In the genomic region with DNA sequence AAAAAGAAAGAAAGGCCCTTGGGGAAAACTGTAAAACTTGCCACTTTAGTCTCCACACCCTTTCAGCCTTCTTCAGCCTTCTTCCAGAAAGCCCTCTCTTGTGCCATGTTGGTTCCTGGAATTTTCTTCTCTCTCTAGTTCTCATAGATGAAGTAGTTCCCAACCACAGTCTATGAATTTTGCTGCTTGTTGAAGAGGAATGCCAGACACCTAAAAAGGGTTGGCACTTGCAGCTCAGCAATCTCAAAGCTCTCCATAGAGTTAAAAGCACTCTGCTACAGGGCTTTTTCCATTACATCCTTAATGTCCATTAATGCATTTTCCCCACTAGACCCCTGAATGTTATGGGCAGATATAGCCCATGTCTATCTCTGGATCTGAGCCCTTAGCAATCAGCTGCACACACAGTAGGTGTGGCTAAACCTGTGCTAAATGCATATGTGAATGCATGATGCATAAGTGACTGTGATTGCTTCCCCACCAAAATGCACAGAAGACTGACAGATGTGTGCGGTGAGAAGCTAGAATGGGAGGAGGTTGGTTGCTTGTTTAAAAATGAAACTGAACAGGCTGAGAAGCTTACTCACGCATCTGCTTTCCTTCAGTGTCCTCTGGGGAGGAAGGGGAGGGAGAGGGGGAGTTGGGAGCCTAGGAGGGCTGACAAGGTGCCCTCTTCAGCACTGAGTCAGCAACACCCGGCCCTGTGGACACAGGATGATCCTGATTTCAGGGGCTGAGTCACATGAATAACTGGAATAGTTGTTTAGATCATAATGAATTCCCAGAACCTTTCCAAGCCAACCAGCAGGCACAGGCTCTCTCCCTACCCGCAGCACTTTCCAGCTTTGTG, we compare ENCODE assay signal across 8 cellular contexts.
DNase-seq lines count a peak whose midpoint lies in the region; ATAC-seq and TF ChIP-seq lines count a peak whose summit lies in the region.

No MANE protein-coding gene starts in this region.

- TF ChIP-seq POLR2A in Peyer's patch (IDR thresholded peaks at IDR 0.05) (no peak), vagina (IDR thresholded peaks at IDR 0.05) (no peak)

- peaks cover 11 to 16% of the 10 kb centered on the region in 2 donors for H3K4me1 Mint-ChIP-seq in effector memory CD8-positive, alpha-beta T cell (ENCODE audit: low read depth in 2 of 2)

- TF ChIP-seq CTCF in Peyer's patch (IDR thresholded peaks at IDR 0.05) (no peak), mucosa of descending colon (IDR thresholded peaks at IDR 0.05) (no peak), vagina (IDR thresholded peaks at IDR 0.05) (no peak)

- peaks cover 0 to 15% (median 3%) of the 10 kb centered on the region in 4 donors for H3K4me1 ChIP-seq in Peyer's patch
- peaks cover 10% of the 10 kb centered on the region for H3K4me1 ChIP-seq in mucosa of descending colon (ENCODE audit: low read depth)
- peaks cover 15% of the 10 kb centered on the region for H3K4me1 ChIP-seq in vagina

- H3K4me3 ChIP-seq in Peyer's patch (no peak overlapping the region), mucosa of descending colon (no peak overlapping the region), vagina (peak overlapping the region in 1 of 2 donors; percentile 31)

- ATAC-seq in GM18520 (IDR thresholded peaks at IDR 0.05; ENCODE audit: unreplicated experiment) (peak; percentile 30), HG03025 (IDR thresholded peaks at IDR 0.05; ENCODE audit: low FRiP score, unreplicated experiment) (peak; percentile 69), mucosa of descending colon (peak; percentile 72)
- no peak for ATAC-seq in effector memory CD8-positive, alpha-beta T cell (replicated peaks)

- intact Hi-C loops in mucosa of descending colon (cut with DNase I, micrococcal nuclease) = no loop called here
- intact Hi-C loops in vagina (cut with DNase I) = no loop called here

- peak overlapping the region; percentile 26 to 71 (median 42) for H3K27ac ChIP-seq in Peyer's patch
- H3K27ac ChIP-seq in vagina = peak overlapping the region; percentile 79

- no peaks in the 10 kb centered on the region for H3K9me3 ChIP-seq in Peyer's patch
- no peaks in the 10 kb centered on the region for H3K9me3 ChIP-seq in mucosa of descending colon
- no peaks in the 10 kb centered on the region for H3K9me3 ChIP-seq in vagina

- no peaks in the 10 kb centered on the region for H3K36me3 Mint-ChIP-seq in effector memory CD8-positive, alpha-beta T cell (ENCODE audit: insufficient read depth)

- H3K36me3 ChIP-seq in Peyer's patch = no peaks in the 10 kb centered on the region
- no peaks in the 10 kb centered on the region for H3K36me3 ChIP-seq in mucosa of descending colon (ENCODE audit: low read depth)
- no peaks in the 10 kb centered on the region for H3K36me3 ChIP-seq in vagina

- no peaks in the 10 kb centered on the region for H3K27me3 Mint-ChIP-seq in effector memory CD8-positive, alpha-beta T cell

- DNase-seq in AG08395 (ENCODE audit: low spot score) (peak; percentile 96), Peyer's patch (peak; percentile 29 to 76 (median 53)), mucosa of descending colon (peak; percentile 33 to 75 (median 43)), vagina (ENCODE audit: extremely low spot score in 2 of 2) (peak in 1 of 2 donors; percentile 94), mesenteric fat pad (ENCODE audit: low spot score) (no peak)
- DNase-seq in effector memory CD8-positive, alpha-beta T cell = no peak

- no peak overlapping the region for H3K4me3 Mint-ChIP-seq in effector memory CD8-positive, alpha-beta T cell

- H3K27ac Mint-ChIP-seq in effector memory CD8-positive, alpha-beta T cell = peak overlapping the region; percentile 9 to 46

- H3K27me3 ChIP-seq in Peyer's patch = no peaks in the 10 kb centered on the region
- no peaks in the 10 kb centered on the region for H3K27me3 ChIP-seq in vagina

- no peaks in the 10 kb centered on the region for H3K9me3 Mint-ChIP-seq in effector memory CD8-positive, alpha-beta T cell

Comparison
In these comparisons a context has a peak if more than half of its experiments do, and no peak if none do; other contexts are left out.
1. DNase-seq: peak in AG08395 (single experiment), Peyer's patch (3 of 3) and mucosa of descending colon (3 of 3); none in effector memory CD8-positive, alpha-beta T cell (0 of 3) and mesenteric fat pad (single experiment).